ENCODE assay signal across 8 cellular contexts in the genomic region with DNA sequence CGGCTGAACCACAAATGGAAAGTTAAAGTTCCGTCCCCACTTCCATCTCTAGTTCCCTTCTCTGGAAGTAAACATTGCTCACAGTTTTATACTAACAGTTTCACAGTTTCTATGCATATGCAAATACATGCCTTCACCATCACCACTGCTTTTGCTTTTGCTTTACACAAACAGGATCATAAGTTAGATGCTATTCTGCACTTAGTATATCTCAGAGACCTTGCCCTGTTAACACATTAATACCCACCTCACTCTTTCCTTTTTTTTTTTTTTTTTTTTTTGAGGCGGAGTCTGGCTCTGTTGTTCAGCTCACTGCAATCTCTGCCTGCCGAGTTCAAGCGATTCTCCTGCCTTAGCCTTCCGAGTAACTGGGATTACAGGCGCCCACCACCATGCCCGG. TPM values are rescaled to one million over a fixed set of nuclear protein-coding genes. Genes with fewer than 3 reads are reported as not detected.
DNase-seq lines count a peak whose midpoint lies in the region; FAIRE-seq and TF ChIP-seq lines count a peak whose summit lies in the region.

No MANE protein-coding gene starts in this region.

- POLR2A ChIA-PET in HEK293T (lab: Yijun Ruan, JAX) = interaction anchor here (1.0 to 5.8 kb wide), 8 partner anchors 10 to 84 kb away, joined by 3 to 58 read pairs (median 10); a partner anchor contains a TSS

- TF ChIP-seq POLR2A in Peyer's patch (IDR thresholded peaks at IDR 0.05) (no peak), esophagus muscularis mucosa (IDR thresholded peaks at IDR 0.05; ENCODE audit: low read depth) (no peak)

- peaks cover 9% of the 10 kb centered on the region for H3K36me3 Mint-ChIP-seq in osteocyte (ENCODE audit: unreplicated experiment)

- peak overlapping the region; percentile 74 to 91 (median 84) for H3K4me3 ChIP-seq in Peyer's patch
- peak overlapping the region; percentile 68 to 93 (median 84) for H3K4me3 ChIP-seq in esophagus muscularis mucosa

- intact Hi-C loops in esophagus muscularis mucosa (cut with DNase I) = loop anchor here (5.0 kb wide), 2 partner anchors 195 to 270 kb away; a partner anchor contains a TSS

- DNase-seq in GM18507 (ENCODE audit: extremely low spot score, insufficient read length, low read depth) = no peak
- no peak for DNase-seq in HEK293T (ENCODE audit: extremely low spot score)
- no peak for DNase-seq in Peyer's patch
- no peak for DNase-seq in esophagus muscularis mucosa (ENCODE audit: extremely low spot score)
- DNase-seq in osteocyte (ENCODE audit: extremely low spot score, unreplicated experiment) = no peak
- no peak for DNase-seq in HuH-7 (ENCODE audit: low spot score)
- DNase-seq in HK-2 (ENCODE audit: unreplicated experiment) = no peak
- DNase-seq in NCI-H1436 (lab: John Stamatoyannopoulos, UW) = no peak

- peak overlapping the region; percentile 93 for H3K4me3 Mint-ChIP-seq in osteocyte (ENCODE audit: unreplicated experiment)

- TF ChIP-seq CTCF in Peyer's patch (IDR thresholded peaks at IDR 0.05) (no peak), esophagus muscularis mucosa (IDR thresholded peaks at IDR 0.05) (no peak), osteocyte (IDR thresholded peaks at IDR 0.05) (no peak)

- H3K27ac Mint-ChIP-seq in osteocyte (ENCODE audit: unreplicated experiment) = peak overlapping the region; percentile 98

- H3K27me3 Mint-ChIP-seq in osteocyte (ENCODE audit: unreplicated experiment) = no peaks in the 10 kb centered on the region

- H3K4me1 Mint-ChIP-seq in osteocyte (ENCODE audit: unreplicated experiment) = peaks cover 23% of the 10 kb centered on the region

- peak; percentile 84 for FAIRE-seq in GM18507 (lab: Jason Lieb, UNC)

- H3K9me3 Mint-ChIP-seq in osteocyte (ENCODE audit: unreplicated experiment) = no peaks in the 10 kb centered on the region

- H3K27me3 ChIP-seq in Peyer's patch (no peaks in the 10 kb centered on the region), esophagus muscularis mucosa (no peaks in the 10 kb centered on the region)

- 2% methylated on average over 8 of the region's 8 CpGs for WGBS in esophagus muscularis mucosa

- H3K36me3 ChIP-seq in Peyer's patch = peaks cover 0 to 11% (median 0%) of the 10 kb centered on the region in 3 donors
- peaks cover 7 to 11% (median 9%) of the 10 kb centered on the region in 4 donors for H3K36me3 ChIP-seq in esophagus muscularis mucosa

- no peak for TF ChIP-seq EP300 in esophagus muscularis mucosa (IDR thresholded peaks at IDR 0.05)

- peaks cover 0 to 38% (median 8%) of the 10 kb centered on the region in 4 donors for H3K4me1 ChIP-seq in Peyer's patch
- H3K4me1 ChIP-seq in esophagus muscularis mucosa = peaks cover 16 to 27% (median 26%) of the 10 kb centered on the region in 4 donors

- H3K9me3 ChIP-seq in Peyer's patch = no peaks in the 10 kb centered on the region
- no peaks in the 10 kb centered on the region for H3K9me3 ChIP-seq in esophagus muscularis mucosa

- H3K27ac ChIP-seq in Peyer's patch (peak overlapping the region; percentile 94 to 98 (median 96)), esophagus muscularis mucosa (replicated peaks in 1 of 4) (peak overlapping the region; percentile 88 to 99 (median 98))

- CTCF ChIA-PET in HEK293T (lab: Yijun Ruan, JAX) = interaction anchor here (0.6 kb wide), 1 partner anchor 82 kb away, joined by 3 read pairs; no protein-coding TSS in a partner anchor

TF ChIP-seq in HEK293T, 16 proteins besides CTCF, POLR2A, EP300 and RAD21:
- TF ChIP-seq ZNF384 (IDR thresholded peaks at IDR 0.05) (peak; percentile 90), SP1 (IDR thresholded peaks at IDR 0.05) (no peak), BHLHE40 (IDR thresholded peaks at IDR 0.05; ENCODE audit: borderline replicate concordance) (no peak)

RNA-seq across cellular contexts. Expression of a gene that starts 0.9 kb away (rescaled TPM):
- total RNA-seq in Peyer's patch (100 to 1,000 TPM in 2 of 4 donors, 10 to 100 TPM in 2; 91.6 to 138 (median 110) TPM), esophagus muscularis mucosa (10 to 100 TPM; 17.2 to 28.8 (median 22.9) TPM), osteocyte (35.4 and 38.0 TPM in 2 replicates)

RNA-seq across cellular contexts. Expression of a gene that starts 23.5 kb away (rescaled TPM):
- under 1 TPM in 1 of 4 donors, not detected in 3; 0.13 TPM for total RNA-seq in Peyer's patch
- under 1 TPM; 0.50 to 0.92 (median 0.77) TPM for total RNA-seq in esophagus muscularis mucosa
- 0.05 and 0.08 TPM in 2 replicates for total RNA-seq in osteocyte

RNA-seq across cellular contexts. Expression of a gene that starts 42.2 kb away (rescaled TPM):
- 100 to 1,000 TPM in 3 of 4 donors, 10 to 100 TPM in 1; 58.3 to 112 (median 102) TPM for total RNA-seq in Peyer's patch
- 10 to 100 TPM; 23.5 to 36.8 (median 24.8) TPM for total RNA-seq in esophagus muscularis mucosa
- total RNA-seq in osteocyte = 35.7 and 37.1 TPM in 2 replicates

RNA-seq across cellular contexts. Expression of a gene that starts 42.6 kb away (rescaled TPM):
- total RNA-seq in Peyer's patch = 100 to 1,000 TPM in 1 of 4 donors, 10 to 100 TPM in 3; 79.8 to 142 (median 92.0) TPM
- 100 to 1,000 TPM; 101 to 105 (median 104) TPM for total RNA-seq in esophagus muscularis mucosa
- 232 and 241 TPM in 2 replicates for total RNA-seq in osteocyte

RNA-seq across cellular contexts. Expression of a gene that starts 48.8 kb away (rescaled TPM):
- total RNA-seq in Peyer's patch (10 to 100 TPM; 22.3 to 60.9 (median 31.1) TPM), esophagus muscularis mucosa (10 to 100 TPM; 18.7 to 27.9 (median 24.5) TPM), osteocyte (34.9 and 36.8 TPM in 2 replicates)
